In genomic region chr3:44117736-44118135, GRCh38 we compare ENCODE assay signal across 26 cellular contexts.
"Had no signal": no experiment of that assay in that cellular context is flagged by ENCODE, and none has a peak within 500 bp of the region (broad histone marks: within the 10 kb centered on the region; RNA-seq: fewer than 3 reads in every experiment).

No MANE protein-coding gene starts in this region.

- H3K4me1 ChIP-seq: SJSA1 had no signal

- H3K36me3 Mint-ChIP-seq: activated naive CD8-positive, alpha-beta T cell treated with anti-CD3 and anti-CD28 coated beads, Interleukin-2, amount 10 ng/mL, durations not matched to agents 7 days and 5 days had no signal

- H3K27ac ChIP-seq: SJSA1 had no signal

- H3K27ac Mint-ChIP-seq: activated CD8-positive, alpha-beta T cell treated with anti-CD3 and anti-CD28 coated beads, Interleukin-2, amount 10 ng/mL, durations not matched to agents 7 days and 5 days; activated naive CD8-positive, alpha-beta T cell treated with anti-CD3 and anti-CD28 coated beads, Interleukin-2, amount 10 ng/mL, durations not matched to agents 7 days and 5 days; brain; T-helper 1 cell treated with Interleukin-12 subunit alpha and Interleukin-12 subunit beta and Interleukin-4 antibody, amounts not matched to agents 30 μg/mL and 1 μg/mL, for 36 hours had no signal

- H3K9me3 ChIP-seq: SJSA1 had no signal

- DNase-seq: activated CD4-positive, alpha-beta T cell treated with anti-CD3 and anti-CD28 coated beads for 48 hours; activated CD4-positive, alpha-beta T cell treated with anti-CD3 and anti-CD28 coated beads, Interleukin-2, amount 50 U/mL, for 4 hours; activated CD4-positive, CD25-positive, alpha-beta regulatory T cell treated with anti-CD3 and anti-CD28 coated beads, Interleukin-2, amount 50 U/mL, for 72 hours; activated CD8-positive, alpha-beta memory T cell treated with anti-CD3 and anti-CD28 coated beads, Interleukin-2, amount 50 U/mL, for 48 hours; activated CD8-positive, alpha-beta T cell treated with anti-CD3 and anti-CD28 coated beads, Interleukin-2, amount 10 ng/mL, durations not matched to agents 7 days and 5 days; activated naive CD4-positive, alpha-beta T cell treated with anti-CD3 and anti-CD28 coated beads, Interleukin-2, amount 50 U/mL, for 16 hours; activated naive CD8-positive, alpha-beta T cell treated with anti-CD3 and anti-CD28 coated beads, Interleukin-2, amount 10 ng/mL, durations not matched to agents 7 days and 5 days; activated T-cell treated with anti-CD3 and anti-CD28 coated beads, Interleukin-2, amount 50 U/mL, for 1 hour; aorta; IMR-90; Kasumi-1; KBM-7; NCI-H1048; NCI-H1417; NCI-H1930; NCI-H2171; NCI-H2227 treated with DMSO at 0.1 percent for 48 hours; NCI-H446 treated with DMSO at 0.1 percent for 48 hours; NCI-H524 treated with DMSO at 0.1 percent for 48 hours; NCI-H748 treated with DMSO at 0.1 percent for 48 hours; OCI-M1; SHP77 had no signal

- H3K9me3 Mint-ChIP-seq: activated naive CD8-positive, alpha-beta T cell treated with anti-CD3 and anti-CD28 coated beads, Interleukin-2, amount 10 ng/mL, durations not matched to agents 7 days and 5 days; brain; T-helper 1 cell treated with Interleukin-12 subunit alpha and Interleukin-12 subunit beta and Interleukin-4 antibody, amounts not matched to agents 30 μg/mL and 1 μg/mL, for 36 hours had no signal

- H3K4me3 Mint-ChIP-seq: activated CD8-positive, alpha-beta T cell treated with anti-CD3 and anti-CD28 coated beads, Interleukin-2, amount 10 ng/mL, durations not matched to agents 7 days and 5 days; activated naive CD8-positive, alpha-beta T cell treated with anti-CD3 and anti-CD28 coated beads, Interleukin-2, amount 10 ng/mL, durations not matched to agents 7 days and 5 days; brain; T-helper 1 cell treated with Interleukin-12 subunit alpha and Interleukin-12 subunit beta and Interleukin-4 antibody, amounts not matched to agents 30 μg/mL and 1 μg/mL, for 36 hours had no signal

- H3K36me3 ChIP-seq: SJSA1 had no signal

- H3K27me3 ChIP-seq: SJSA1 had no signal

- H3K4me3 ChIP-seq: SJSA1 had no signal

- ATAC-seq: activated CD8-positive, alpha-beta T cell treated with anti-CD3 and anti-CD28 coated beads, Interleukin-2, amount 10 ng/mL, durations not matched to agents 7 days and 5 days; SK-N-SH treated with all-trans-retinoic acid at 6 μM for 48 hours had no signal
